ENCODE assay signal across 12 cellular contexts in the genomic region with DNA sequence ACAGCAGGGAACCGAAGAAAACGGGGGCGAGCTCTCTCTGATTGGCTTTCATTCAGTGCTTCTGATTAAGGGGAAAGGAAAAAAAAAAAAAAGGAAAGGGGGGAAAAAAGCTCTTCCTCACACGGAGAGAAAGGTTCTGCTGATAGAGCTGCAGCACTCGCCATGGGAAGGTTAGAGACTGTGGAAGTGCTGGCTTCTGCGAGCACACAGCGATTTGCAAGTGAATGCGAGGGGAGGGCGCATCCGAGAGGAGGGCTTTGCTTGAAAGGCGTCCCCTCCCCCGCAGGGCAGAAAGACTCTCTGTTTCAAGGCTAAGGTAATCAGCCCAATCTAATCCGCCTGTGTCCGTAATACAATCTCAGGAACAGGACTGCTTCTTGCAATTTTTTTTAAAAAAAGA. TPM values are rescaled to one million over a fixed set of nuclear protein-coding genes. Genes with fewer than 3 reads are reported as not detected.
DNase-seq lines count a peak whose midpoint lies in the region; ATAC-seq and TF ChIP-seq lines count a peak whose summit lies in the region.
"Had no signal": no experiment of that assay in that cellular context is flagged by ENCODE, and none has a peak within 500 bp of the region (broad histone marks: within the 10 kb centered on the region; RNA-seq: fewer than 3 reads in every experiment).

A gene (minus strand): TSS at position 222 of the 400 bp plus-strand sequence. CDS start 51,488 bp downstream, outside the sequence.

- ATAC-seq in GM21786 (IDR thresholded peaks at IDR 0.05; ENCODE audit: unreplicated experiment) (no peak), HG03378 (IDR thresholded peaks at IDR 0.05; ENCODE audit: unreplicated experiment) (no peak)

- H3K79me2 ChIP-seq in ACC112 (ENCODE audit: control insufficient read depth, insufficient read depth, low read length, unreplicated experiment) = no peaks in the 10 kb centered on the region

- DNase-seq in NCI-H1436 (lab: John Stamatoyannopoulos, UW) = peak; percentile 60
- no peak for DNase-seq in brain microvascular endothelial cell
- no peak for DNase-seq in kidney epithelial cell (ENCODE audit: low read depth)
- no peak for DNase-seq in GM10266 (ENCODE audit: extremely low spot score)
- no peak for DNase-seq in activated T-cell treated with anti-CD3 and anti-CD28 coated beads, Interleukin-2, amount 50 U/mL, for 1 hour
- DNase-seq: Calu3 had no signal

- peak within 1 kb of the TSS; percentile 43; the same call in 1 of the 2 replicates for H3K4me3 ChIP-seq in ACC112 (ENCODE audit: low read depth, low read length)
- H3K4me3 ChIP-seq in brain microvascular endothelial cell (ENCODE audit: low read depth, low read length) = peak within 1 kb of the TSS; percentile 1
- peak within 1 kb of the TSS; percentile 35 for H3K4me3 ChIP-seq in kidney epithelial cell (ENCODE audit: low read depth, low read length)

- no peak within 1 kb of the TSS for H2AFZ ChIP-seq in ACC112 (ENCODE audit: low read length, unreplicated experiment)

- in situ Hi-C loops in brain microvascular endothelial cell (cut with HindIII; ENCODE audit: low pct_ligation_motif_present, low sequenced_read_pairs) = no loop called here

- H3K27ac ChIP-seq in ACC112 (ENCODE audit: low read depth, low read length) (no peak within 1 kb of the TSS), brain microvascular endothelial cell (no peak within 1 kb of the TSS)

- H3K27me3 ChIP-seq in ACC112 (ENCODE audit: insufficient read depth, low read length) = peaks cover 40% of the 10 kb centered on the region
- H3K27me3 ChIP-seq in brain microvascular endothelial cell (replicated peaks) = no peaks in the 10 kb centered on the region
- H3K27me3 ChIP-seq in kidney epithelial cell (ENCODE audit: control insufficient read depth, insufficient read depth, low read length) = no peaks in the 10 kb centered on the region

- TF ChIP-seq CTCF in brain microvascular endothelial cell (IDR thresholded peaks at IDR 0.05; ENCODE audit: low read depth, low read length, missing control alignments) = no peak
- no peak for TF ChIP-seq CTCF in kidney epithelial cell (IDR thresholded peaks at IDR 0.05; ENCODE audit: insufficient read depth, low read length, poor library complexity, severe bottlenecking)
- no peak for TF ChIP-seq CTCF in GM10266 (IDR thresholded peaks at IDR 0.05; ENCODE audit: control insufficient read depth, insufficient read depth, low read depth, missing control alignments)

- H3K4me1 ChIP-seq in ACC112 (ENCODE audit: control insufficient read depth, insufficient read depth, low read length, unreplicated experiment) = no peaks in the 10 kb centered on the region

- H3K36me3 ChIP-seq in ACC112 (ENCODE audit: insufficient read depth, low read length) (no peaks in the 10 kb centered on the region), brain microvascular endothelial cell (replicated peaks) (no peaks in the 10 kb centered on the region), kidney epithelial cell (ENCODE audit: control insufficient read depth, insufficient read depth, low read length) (no peaks in the 10 kb centered on the region)

RNA-seq across cellular contexts. Expression of the gene that starts here (rescaled TPM):
- total RNA-seq in kidney epithelial cell = 0.38 and 0.55 TPM in 2 replicates
- total RNA-seq: Calu3, myocyte, RPMI7951, subcutaneous adipose tissue had no signal
